In genomic region chr14:74945852-74946658, GRCh38 we compare ENCODE assay signal across 8 cellular contexts. TPM values are rescaled to one million over a fixed set of nuclear protein-coding genes. Genes with fewer than 3 reads are reported as not detected.
A peak's percentile ranks its signal among the peaks of the same experiment; 100 is the strongest.
DNase-seq lines count a peak whose midpoint lies in the region; ATAC-seq and TF ChIP-seq lines count a peak whose summit lies in the region.

No MANE protein-coding gene starts in this region.

- POLR2A ChIA-PET in CD4-positive, alpha-beta T cell (lab: Charles Lee), result no interaction called here
- POLR2A ChIA-PET in HCT116 (lab: Charles Lee), result interaction anchor here (1.5 kb wide), 1 partner anchor 9 kb away, joined by 5 read pairs; the partner anchor contains the start of gene PGF

- no peaks in the 10 kb centered on the region for H3K36me3 Mint-ChIP-seq in CD4-positive, alpha-beta T cell (ENCODE audit: low read depth)
- no peaks in the 10 kb centered on the region for H3K36me3 Mint-ChIP-seq in dendritic cell treated with granulocyte-macrophage colony-stimulating factor and Interleukin-4, amounts not matched to agents 40 ng/mL and 50 ng/mL, for 4 days (ENCODE audit: low read depth)

- H3K4me2 ChIP-seq in HCT116 (ENCODE audit: low read length), result no peak overlapping the region

- peaks cover 7% of the 10 kb centered on the region for H3K27me3 Mint-ChIP-seq in CD4-positive, alpha-beta T cell
- peaks cover 8% of the 10 kb centered on the region for H3K27me3 Mint-ChIP-seq in dendritic cell treated with granulocyte-macrophage colony-stimulating factor and Interleukin-4, amounts not matched to agents 40 ng/mL and 50 ng/mL, for 4 days

- H3K4me3 ChIP-seq in HCT116 (replicated peaks in 1 of 2; ENCODE audit: low read depth in 1 of 2, low read length in 2 of 2), result no peak overlapping the region

- H3K27me3 ChIP-seq in CD4-positive, alpha-beta T cell (ENCODE audit: control insufficient read depth, insufficient read depth, low read length), result no peaks in the 10 kb centered on the region
- H3K27me3 ChIP-seq in HCT116 (ENCODE audit: insufficient read depth, low read length), result no peaks in the 10 kb centered on the region

- H3K4me1 ChIP-seq in HCT116 (ENCODE audit: control insufficient read depth in 1 of 2, insufficient read depth in 2 of 2, low read length in 2 of 2), result no peaks in the 10 kb centered on the region

- peak; percentile 57 to 73 (median 67) for DNase-seq in CD4-positive, alpha-beta T cell
- peak; percentile 39 for DNase-seq in HCT116 (ENCODE audit: low read depth, low spot score)
- DNase-seq in NCI-H526 treated with DMSO at 0.1 percent for 48 hours (lab: John Stamatoyannopoulos, UW), result peak; percentile 3
- peak; percentile 46 to 59 for DNase-seq in activated CD4-positive, alpha-beta T cell treated with anti-CD3 and anti-CD28 coated beads, Interleukin-2, amount 50 U/mL, for 24 hours (ENCODE audit: low read depth in 1 of 2, low spot score in 1 of 2)
- peak; percentile 72 to 78 for DNase-seq in lung microvascular endothelial cell (ENCODE audit: low read depth in 2 of 2)
- peak; percentile 32 for DNase-seq in stimulated activated CD8-positive, alpha-beta memory T cell treated with anti-CD3 and anti-CD28 coated beads, Interleukin-12 subunit alpha, Interleukin-12 subunit beta, amount 100 ng/mL, for 4 hours (ENCODE audit: low read depth)

- no peaks in the 10 kb centered on the region for H3K9me3 ChIP-seq in CD4-positive, alpha-beta T cell (ENCODE audit: control insufficient read depth, low read length)
- H3K9me3 ChIP-seq in HCT116 (ENCODE audit: control insufficient read depth in 1 of 2, insufficient read depth in 1 of 2, low read depth in 1 of 2, low read length in 2 of 2), result no peaks in the 10 kb centered on the region

- H2AFZ ChIP-seq in HCT116 (ENCODE audit: low read depth, low read length, poor library complexity, severe bottlenecking), result no peak overlapping the region

- H3K27ac ChIP-seq in CD4-positive, alpha-beta T cell (ENCODE audit: low read depth, low read length), result no peak overlapping the region
- H3K27ac ChIP-seq in HCT116 (ENCODE audit: low read depth, low read length), result no peak overlapping the region

- no peak overlapping the region for H3K9ac ChIP-seq in HCT116 (ENCODE audit: low read length)

- peak overlapping the region; percentile 52 for H3K27ac Mint-ChIP-seq in CD4-positive, alpha-beta T cell
- H3K27ac Mint-ChIP-seq in dendritic cell treated with granulocyte-macrophage colony-stimulating factor and Interleukin-4, amounts not matched to agents 40 ng/mL and 50 ng/mL, for 4 days, result peak overlapping the region; percentile 60

- peak overlapping the region; percentile 46 for H3K4me3 Mint-ChIP-seq in CD4-positive, alpha-beta T cell
- peak overlapping the region; percentile 24 for H3K4me3 Mint-ChIP-seq in dendritic cell treated with granulocyte-macrophage colony-stimulating factor and Interleukin-4, amounts not matched to agents 40 ng/mL and 50 ng/mL, for 4 days

- H3K9me2 ChIP-seq in HCT116 (ENCODE audit: insufficient read depth), result no peaks in the 10 kb centered on the region

- TF ChIP-seq CTCF in CD4-positive, alpha-beta T cell (IDR thresholded peaks at IDR 0.05), result peak; percentile 92
- TF ChIP-seq CTCF in HCT116 (IDR thresholded peaks at IDR 0.05 in 2 of 3, conservative IDR thresholded peaks at IDR 0.05 in 1 of 3; ENCODE audit: borderline replicate concordance in 1 of 3, insufficient read depth in 1 of 3, low read depth in 2 of 3, low read length in 2 of 3), result peak; percentile 79 to 97 (median 93)

- TF ChIP-seq RAD21 in HCT116 (IDR thresholded peaks at IDR 0.05; ENCODE audit: low read depth), result peak; percentile 86

- no peaks in the 10 kb centered on the region for H3K9me3 Mint-ChIP-seq in CD4-positive, alpha-beta T cell
- no peaks in the 10 kb centered on the region for H3K9me3 Mint-ChIP-seq in dendritic cell treated with granulocyte-macrophage colony-stimulating factor and Interleukin-4, amounts not matched to agents 40 ng/mL and 50 ng/mL, for 4 days

- TSS peak; percentile 53 for BruUV-seq in HCT116 (replicated peaks; lab: Mats Ljungman, UMichigan)

- peak; percentile 29 for TF ChIP-seq POLR2A in HCT116 (IDR thresholded peaks at IDR 0.05; ENCODE audit: borderline replicate concordance, extremely low read depth, insufficient read depth, insufficient read length)

- peaks cover 33% of the 10 kb centered on the region for H3K4me1 Mint-ChIP-seq in CD4-positive, alpha-beta T cell (ENCODE audit: low read depth)
- H3K4me1 Mint-ChIP-seq in dendritic cell treated with granulocyte-macrophage colony-stimulating factor and Interleukin-4, amounts not matched to agents 40 ng/mL and 50 ng/mL, for 4 days (ENCODE audit: low read depth), result peaks cover 32% of the 10 kb centered on the region

- intact Hi-C loops in CD4-positive, alpha-beta T cell (cut with DNase I, micrococcal nuclease), result loop anchor here (1.0 to 5.0 kb wide), 5 partner anchors 56 to 356 kb away; partner anchors contain the start of gene EIF2B2 (in 2 of the 2)
- intact Hi-C loops in HCT116 (cut with micrococcal nuclease), result loop anchor here (1.0 kb wide), 1 partner anchor 142 kb away; no protein-coding TSS in a partner anchor
- intact Hi-C loops in dendritic cell treated with granulocyte-macrophage colony-stimulating factor and Interleukin-4, amounts not matched to agents 40 ng/mL and 50 ng/mL, for 4 days (cut with micrococcal nuclease), result loop anchor here (1.0 kb wide), 2 partner anchors 56 to 142 kb away; partner anchors contain the start of gene EIF2B2

- ATAC-seq in CD4-positive, alpha-beta T cell (ENCODE audit: poor library complexity), result peak; percentile 71
- peak; percentile 92 for ATAC-seq in HCT116
- no peak for ATAC-seq in HG02885 (IDR thresholded peaks at IDR 0.05; ENCODE audit: poor library complexity, unreplicated experiment)

- H4K20me1 ChIP-seq in HCT116 (ENCODE audit: insufficient read depth), result no peaks in the 10 kb centered on the region

- RAD21 ChIA-PET in HCT116 (lab: Charles Lee; ENCODE audit: low non-redundant PET in 1 of 2, low total read pairs in 2 of 2, uncharacterized antibody in 2 of 2, unreplicated experiment in 2 of 2), result interaction anchor here in 1 of 2 experiments (1.2 kb wide), 1 partner anchor 23 kb away, joined by 5 read pairs; the partner anchor contains the start of gene RPS6KL1

- H3K36me3 ChIP-seq in HCT116 (ENCODE audit: control insufficient read depth in 1 of 2, insufficient read depth in 2 of 2, low read length in 2 of 2), result no peaks in the 10 kb centered on the region

- no peaks in the 10 kb centered on the region for H3K79me2 ChIP-seq in HCT116 (ENCODE audit: insufficient read depth, low read length)

- CTCF ChIA-PET in CD4-positive, alpha-beta T cell (lab: Charles Lee), result interaction anchor here (0.6 to 2.4 kb wide), 9 partner anchors 9 to 477 kb away, joined by 3 to 15 read pairs (median 4); partner anchors contain the start of gene PGF
- CTCF ChIA-PET in HCT116 (lab: Charles Lee), result interaction anchor here (0.9 to 3.0 kb wide), 11 partner anchors 8 to 178 kb away, joined by 3 to 29 read pairs (median 6); partner anchors contain the start of genes ACYP1, PGF and RPS6KL1

TF ChIP-seq in HCT116, 20 proteins besides CTCF, POLR2A, EP300 and RAD21 (continues in another document):
- TF ChIP-seq FOSL1 (IDR thresholded peaks at IDR 0.05; ENCODE audit: low read depth) (no peak), EZH2 (IDR thresholded peaks at IDR 0.05) (no peak), ZNF274 (IDR thresholded peaks at IDR 0.05; ENCODE audit: low read depth, low read length) (no peak), SRF (IDR thresholded peaks at IDR 0.05; ENCODE audit: low read depth) (no peak), POLR2AphosphoS5 (IDR thresholded peaks at IDR 0.05; ENCODE audit: low read depth, low read length) (no peak), ZBTB33 (IDR thresholded peaks at IDR 0.05; ENCODE audit: extremely low read depth, insufficient replicate concordance, low read length) (no peak), CBX3 (IDR thresholded peaks at IDR 0.05; ENCODE audit: low read depth) (no peak), EGR1 (IDR thresholded peaks at IDR 0.05; ENCODE audit: low read depth) (no peak), TCF7L2 (IDR thresholded peaks at IDR 0.05; ENCODE audit: borderline replicate concordance, extremely low read depth, insufficient read depth, insufficient read length) (no peak), ELF1 (IDR thresholded peaks at IDR 0.05; ENCODE audit: borderline replicate concordance, low read depth) (no peak)
- TF ChIP-seq, protein P1, sequence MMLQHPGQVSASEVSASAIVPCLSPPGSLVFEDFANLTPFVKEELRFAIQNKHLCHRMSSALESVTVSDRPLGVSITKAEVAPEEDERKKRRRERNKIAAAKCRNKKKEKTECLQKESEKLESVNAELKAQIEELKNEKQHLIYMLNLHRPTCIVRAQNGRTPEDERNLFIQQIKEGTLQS (IDR thresholded peaks at IDR 0.05), result no peak

RNA-seq across cellular contexts. Expression of gene PGF, which starts 9.3 kb away (rescaled TPM):
- total RNA-seq in CD4-positive, alpha-beta T cell, result under 1 TPM in 1 of 2 experiments, not detected in 1; 0.11 TPM
- total RNA-seq in HCT116 (2021; ENCODE audit: unreplicated experiment) (6.4 TPM), lung microvascular endothelial cell (20.2 and 92.0 TPM in 2 replicates)
- 3.2 and 4.3 TPM in 2 replicates for polyA plus RNA-seq in HCT116 (2012)

RNA-seq across cellular contexts. Expression of gene RPS6KL1, which starts 23.0 kb away (rescaled TPM):
- 10 to 100 TPM; 12.5 to 12.7 TPM for total RNA-seq in CD4-positive, alpha-beta T cell
- total RNA-seq in HCT116 (2021; ENCODE audit: unreplicated experiment), result 6.7 TPM
- polyA plus RNA-seq in HCT116 (2012), result 4.5 and 6.5 TPM in 2 replicates
- total RNA-seq in lung microvascular endothelial cell, result 4.4 and 6.2 TPM in 2 replicates

RNA-seq across cellular contexts. Expression of gene EIF2B2, which starts 56.7 kb away (rescaled TPM):
- 10 to 100 TPM; 21.0 to 24.2 TPM for total RNA-seq in CD4-positive, alpha-beta T cell
- total RNA-seq in HCT116 (2021; ENCODE audit: unreplicated experiment) (54.8 TPM), lung microvascular endothelial cell (33.1 and 37.3 TPM in 2 replicates)
- polyA plus RNA-seq in HCT116 (2012), result 63.1 and 66.7 TPM in 2 replicates

Comparison
In these comparisons a context has a peak if more than half of its experiments do, and no peak if none do; other contexts are left out.
1. DNase-seq: peak in every context shown above with its lines; median percentile 75 in lung microvascular endothelial cell; 67 in CD4-positive, alpha-beta T cell; 52 in activated CD4-positive, alpha-beta T cell treated with anti-CD3 and anti-CD28 coated beads, Interleukin-2, amount 50 U/mL, for 24 hours; 39 in HCT116; 32 in stimulated activated CD8-positive, alpha-beta memory T cell treated with anti-CD3 and anti-CD28 coated beads, Interleukin-12 subunit alpha, Interleukin-12 subunit beta, amount 100 ng/mL, for 4 hours; 3 in NCI-H526 treated with DMSO at 0.1 percent for 48 hours.